In genomic region chr9:97688654-97689053, GRCh38 we compare ENCODE assay signal across 14 cellular contexts. TPM values are rescaled to one million over a fixed set of nuclear protein-coding genes. Genes with fewer than 3 reads are reported as not detected.
A peak's percentile ranks its signal among the peaks of the same experiment; 100 is the strongest.
DNase-seq lines count a peak whose midpoint lies in the region; ATAC-seq and TF ChIP-seq lines count a peak whose summit lies in the region.
"Had no signal": no experiment of that assay in that cellular context is flagged by ENCODE, and none has a peak within 500 bp of the region (broad histone marks: within the 10 kb centered on the region; RNA-seq: fewer than 3 reads in every experiment).

No MANE protein-coding gene starts in this region.

- in situ Hi-C loops in brain microvascular endothelial cell (cut with HindIII; ENCODE audit: low pct_ligation_motif_present, low sequenced_read_pairs): no loop called here

- no peak overlapping the region for H3K4me3 ChIP-seq in CD4-positive, alpha-beta memory T cell (ENCODE audit: low read length in 2 of 2)
- H3K4me3 ChIP-seq in brain microvascular endothelial cell (ENCODE audit: low read depth, low read length): no peak overlapping the region
- H3K4me3 ChIP-seq: HAP-1, K562 had no signal

- intact Hi-C loops in CD4-positive, alpha-beta memory T cell (cut with micrococcal nuclease): no loop called here

- no peaks in the 10 kb centered on the region for H3K27me3 Mint-ChIP-seq in CD4-positive, alpha-beta memory T cell
- H3K27me3 Mint-ChIP-seq in chondrocyte (ENCODE audit: low read depth): no peaks in the 10 kb centered on the region
- no peaks in the 10 kb centered on the region for H3K27me3 Mint-ChIP-seq in naive thymus-derived CD8-positive, alpha-beta T cell

- DNase-seq in CD4-positive, alpha-beta memory T cell: no peak
- DNase-seq in NCI-H526 (lab: John Stamatoyannopoulos, UW) (peak; percentile 18 to 23), chondrocyte (ENCODE audit: low spot score) (no peak), brain microvascular endothelial cell (no peak)
- DNase-seq in naive thymus-derived CD8-positive, alpha-beta T cell: no peak
- DNase-seq: COR-L47; NCI-H187; NK-92 treated with Interleukin-12 subunit alpha and Interleukin-12 subunit beta, amount 100 ng/mL, for 24 hours; RPMI8226 had no signal

- no peaks in the 10 kb centered on the region for H3K9me3 Mint-ChIP-seq in CD4-positive, alpha-beta memory T cell
- no peaks in the 10 kb centered on the region for H3K9me3 Mint-ChIP-seq in chondrocyte (ENCODE audit: low read depth)
- no peaks in the 10 kb centered on the region for H3K9me3 Mint-ChIP-seq in naive thymus-derived CD8-positive, alpha-beta T cell

- no peak overlapping the region for H3K4me3 Mint-ChIP-seq in CD4-positive, alpha-beta memory T cell
- no peak overlapping the region for H3K4me3 Mint-ChIP-seq in chondrocyte (ENCODE audit: unreplicated experiment)
- H3K4me3 Mint-ChIP-seq in naive thymus-derived CD8-positive, alpha-beta T cell: no peak overlapping the region

- no peak overlapping the region for H3K27ac ChIP-seq in CD4-positive, alpha-beta memory T cell (ENCODE audit: low read depth, low read length)
- no peak overlapping the region for H3K27ac ChIP-seq in brain microvascular endothelial cell
- H3K27ac ChIP-seq: C4-2B had no signal

- H3K36me3 Mint-ChIP-seq in CD4-positive, alpha-beta memory T cell: peaks cover 53 to 68% of the 10 kb centered on the region in 2 donors
- peaks cover 30% of the 10 kb centered on the region for H3K36me3 Mint-ChIP-seq in chondrocyte (ENCODE audit: low read depth)
- peaks cover 5 to 90% (median 12%) of the 10 kb centered on the region in 3 donors for H3K36me3 Mint-ChIP-seq in naive thymus-derived CD8-positive, alpha-beta T cell

- H3K36me3 ChIP-seq in CD4-positive, alpha-beta memory T cell (ENCODE audit: insufficient read depth, low read length): peaks cover 37% of the 10 kb centered on the region
- peaks cover 14% of the 10 kb centered on the region for H3K36me3 ChIP-seq in brain microvascular endothelial cell (replicated peaks)

- no peak for ATAC-seq in naive thymus-derived CD8-positive, alpha-beta T cell
- ATAC-seq in HG03469 (IDR thresholded peaks at IDR 0.05; ENCODE audit: unreplicated experiment) (no peak), GM19023 (IDR thresholded peaks at IDR 0.05; ENCODE audit: unreplicated experiment) (no peak)
- ATAC-seq: K562 had no signal

- TF ChIP-seq CTCF in chondrocyte (IDR thresholded peaks at IDR 0.05) (no peak), brain microvascular endothelial cell (IDR thresholded peaks at IDR 0.05; ENCODE audit: low read depth, low read length, missing control alignments) (no peak)

- peaks cover 10 to 14% (median 12%) of the 10 kb centered on the region in 4 donors for H3K4me1 Mint-ChIP-seq in CD4-positive, alpha-beta memory T cell
- H3K4me1 Mint-ChIP-seq in chondrocyte (ENCODE audit: low read depth): peaks cover 20% of the 10 kb centered on the region
- peaks cover 7 to 25% (median 20%) of the 10 kb centered on the region in 4 donors for H3K4me1 Mint-ChIP-seq in naive thymus-derived CD8-positive, alpha-beta T cell

- CTCF ChIA-PET in CD4-positive, alpha-beta memory T cell (lab: Charles Lee; ENCODE audit: partially characterized antibody): interaction anchor here (1.2 kb wide), 2 partner anchors 10 to 213 kb away, joined by 3 read pairs; no protein-coding TSS in a partner anchor

- H3K4me1 ChIP-seq in CD4-positive, alpha-beta memory T cell (ENCODE audit: insufficient read depth, low read length): peaks cover 5% of the 10 kb centered on the region

- no peaks in the 10 kb centered on the region for H3K9me3 ChIP-seq in CD4-positive, alpha-beta memory T cell (ENCODE audit: control insufficient read depth in 1 of 2, low read length in 2 of 2)
- H3K9me3 ChIP-seq: HAP-1 had no signal

- no peaks in the 10 kb centered on the region for H3K27me3 ChIP-seq in CD4-positive, alpha-beta memory T cell (ENCODE audit: insufficient read depth, low read length)
- no peaks in the 10 kb centered on the region for H3K27me3 ChIP-seq in brain microvascular endothelial cell (replicated peaks)

- POLR2A ChIA-PET in CD4-positive, alpha-beta memory T cell (lab: Charles Lee; ENCODE audit: partially characterized antibody): interaction anchor here (1.3 to 1.9 kb wide), 3 partner anchors 7 to 9 kb away, joined by 5 to 8 read pairs (median 5); partner anchors contain the start of gene XPA
- POLR2A ChIA-PET in naive thymus-derived CD8-positive, alpha-beta T cell (lab: Charles Lee): no interaction called here

- H3K27ac Mint-ChIP-seq in CD4-positive, alpha-beta memory T cell: peak overlapping the region in 4 of 7 donors; percentile 16 to 88 (median 50)
- peak overlapping the region; percentile 46 for H3K27ac Mint-ChIP-seq in chondrocyte (ENCODE audit: unreplicated experiment)
- H3K27ac Mint-ChIP-seq in naive thymus-derived CD8-positive, alpha-beta T cell: peak overlapping the region in 9 of 10 donors; percentile 19 to 74 (median 45)

RNA-seq across cellular contexts. Expression of gene XPA, which starts 8.5 kb away (rescaled TPM):
- total RNA-seq in CD4-positive, alpha-beta memory T cell: 10 to 100 TPM; 24.0 to 25.5 TPM
- polyA plus RNA-seq in CD4-positive, alpha-beta memory T cell: 10 to 100 TPM; 32.3 to 36.2 TPM
- total RNA-seq in chondrocyte: 9.1 to 11.6 TPM (median 10.2 TPM) in 3 replicates
- 10 to 100 TPM; 22.2 to 25.9 TPM for total RNA-seq in naive thymus-derived CD8-positive, alpha-beta T cell
- 10 to 100 TPM; 34.8 to 39.2 (median 35.1) TPM for polyA plus RNA-seq in naive thymus-derived CD8-positive, alpha-beta T cell

RNA-seq across cellular contexts. Expression of gene NCBP1, which starts 55.0 kb away (rescaled TPM):
- total RNA-seq in CD4-positive, alpha-beta memory T cell: 10 to 100 TPM; 40.7 to 50.8 TPM
- 10 to 100 TPM; 12.5 to 20.0 TPM for polyA plus RNA-seq in CD4-positive, alpha-beta memory T cell
- total RNA-seq in chondrocyte: 32.3 to 41.6 TPM (median 32.7 TPM) in 3 replicates
- 10 to 100 TPM; 41.4 to 43.6 TPM for total RNA-seq in naive thymus-derived CD8-positive, alpha-beta T cell
- 10 to 100 TPM; 17.9 to 19.7 (median 18.1) TPM for polyA plus RNA-seq in naive thymus-derived CD8-positive, alpha-beta T cell

RNA-seq across cellular contexts. Expression of gene TSTD2, which starts 55.5 kb away (rescaled TPM):
- 10 to 100 TPM; 17.8 to 18.4 TPM for total RNA-seq in CD4-positive, alpha-beta memory T cell
- 1 to 10 TPM; 7.2 to 7.9 TPM for polyA plus RNA-seq in CD4-positive, alpha-beta memory T cell
- 18.8 to 21.9 TPM (median 19.6 TPM) in 3 replicates for total RNA-seq in chondrocyte
- total RNA-seq in naive thymus-derived CD8-positive, alpha-beta T cell: 10 to 100 TPM; 24.0 to 26.5 TPM
- 1 to 10 TPM; 7.0 to 8.9 (median 7.3) TPM for polyA plus RNA-seq in naive thymus-derived CD8-positive, alpha-beta T cell

Comparison
In these comparisons a context has a peak if more than half of its experiments do, and no peak if none do; other contexts are left out.
1. DNase-seq: peak in NCI-H526 (2 of 2); none in CD4-positive, alpha-beta memory T cell (0 of 5), chondrocyte (single experiment), naive thymus-derived CD8-positive, alpha-beta T cell (0 of 10) and brain microvascular endothelial cell (single experiment).
2. Peak in every context shown above with its lines, with median percentiles within 50 percentile points of each other: H3K27ac Mint-ChIP-seq.